Comparison of ENCODE assay signal across 20 cellular contexts in the genomic region with DNA sequence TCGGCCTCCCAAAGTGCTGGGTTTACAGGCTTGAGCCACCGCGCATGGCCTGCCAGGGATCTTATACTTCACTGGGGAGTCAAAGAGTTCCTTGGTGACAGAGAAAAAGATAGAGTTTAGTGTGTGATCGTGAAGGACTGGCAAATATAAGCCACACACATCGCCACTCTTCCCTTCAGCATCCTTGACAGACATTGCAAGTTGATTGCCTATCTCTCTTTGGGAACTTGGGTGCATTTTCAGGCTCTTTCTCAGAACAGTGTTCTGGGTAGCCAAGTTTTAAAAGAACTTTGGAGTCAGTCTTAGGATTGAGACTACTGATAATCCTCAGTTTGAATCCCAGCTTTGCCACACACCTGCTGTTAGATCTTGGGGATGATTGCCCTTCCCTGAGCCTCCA. TPM values are rescaled to one million over a fixed set of nuclear protein-coding genes. Genes with fewer than 3 reads are reported as not detected.
"Had no signal": no experiment of that assay in that cellular context is flagged by ENCODE, and none has a peak within 500 bp of the region (broad histone marks: within the 10 kb centered on the region; RNA-seq: fewer than 3 reads in every experiment).

No MANE protein-coding gene starts in this region.

- H3K36me3 ChIP-seq: prostate gland had no signal

- H3K4me3 Mint-ChIP-seq: activated naive CD8-positive, alpha-beta T cell treated with anti-CD3 and anti-CD28 coated beads, Interleukin-2, amount 10 ng/mL, durations not matched to agents 7 days and 5 days; mesothelial cell of epicardium had no signal

- H3K27me3 ChIP-seq: ascending aorta, esophagus muscularis mucosa, right lobe of liver, upper lobe of left lung had no signal

- DNase-seq: activated CD4-positive, alpha-beta T cell treated with anti-CD3 and anti-CD28 coated beads for 4 hours; activated effector memory CD4-positive, alpha-beta T cell treated with Interleukin-2 at 50 U/mL for 16 hours; activated naive CD8-positive, alpha-beta T cell treated with anti-CD3 and anti-CD28 coated beads, Interleukin-2, amount 10 ng/mL, durations not matched to agents 7 days and 5 days; hypothalamus; left cardiac atrium; lower lobe of right lung; occipital lobe; right lobe of liver; stimulated activated naive CD4-positive, alpha-beta T cell treated with Interleukin-2 at 50 U/mL for 16 hours; SW 1271; upper lobe of left lung had no signal

- H3K27ac Mint-ChIP-seq: activated naive CD8-positive, alpha-beta T cell treated with anti-CD3 and anti-CD28 coated beads, Interleukin-2, amount 10 ng/mL, durations not matched to agents 7 days and 5 days; mesothelial cell of epicardium had no signal

- H3K9me3 ChIP-seq: ascending aorta, esophagus muscularis mucosa, lower lobe of right lung, prostate gland, right lobe of liver had no signal

- H3K4me3 ChIP-seq: ascending aorta, esophagus muscularis mucosa, lower lobe of right lung, prostate gland, right lobe of liver, upper lobe of left lung had no signal

- H3K27ac ChIP-seq: ascending aorta, esophagus muscularis mucosa, lower lobe of right lung, prostate gland, right lobe of liver, VCaP had no signal

- FAIRE-seq: bronchial epithelial cell had no signal

- H3K9me3 Mint-ChIP-seq: activated naive CD8-positive, alpha-beta T cell treated with anti-CD3 and anti-CD28 coated beads, Interleukin-2, amount 10 ng/mL, durations not matched to agents 7 days and 5 days; mesothelial cell of epicardium had no signal

- H3K27me3 Mint-ChIP-seq: activated naive CD8-positive, alpha-beta T cell treated with anti-CD3 and anti-CD28 coated beads, Interleukin-2, amount 10 ng/mL, durations not matched to agents 7 days and 5 days had no signal

- ATAC-seq: left cardiac atrium, lower lobe of right lung, right lobe of liver had no signal

RNA-seq across cellular contexts. Expression of a gene that starts 55.5 kb away (rescaled TPM):
- total RNA-seq: activated CD8-positive, alpha-beta memory T cell treated with anti-CD3 and anti-CD28 coated beads for 36 hours; activated naive CD8-positive, alpha-beta T cell treated with anti-CD3 and anti-CD28 coated beads, Interleukin-2, amount 10 ng/mL, durations not matched to agents 7 days and 5 days; ascending aorta; bronchial epithelial cell; esophagus muscularis mucosa; fibroblast of villous mesenchyme; left cardiac atrium; lower lobe of right lung; mesothelial cell of epicardium; occipital lobe; right lobe of liver; temporal lobe; upper lobe of left lung had no signal

RNA-seq across cellular contexts. Expression of a gene that starts 59.4 kb away (rescaled TPM):
- total RNA-seq: activated CD8-positive, alpha-beta memory T cell treated with anti-CD3 and anti-CD28 coated beads for 36 hours; activated naive CD8-positive, alpha-beta T cell treated with anti-CD3 and anti-CD28 coated beads, Interleukin-2, amount 10 ng/mL, durations not matched to agents 7 days and 5 days; bronchial epithelial cell; fibroblast of villous mesenchyme; mesothelial cell of epicardium had no signal
